11 cellular contexts compared by ENCODE assay signal in the genomic region with DNA sequence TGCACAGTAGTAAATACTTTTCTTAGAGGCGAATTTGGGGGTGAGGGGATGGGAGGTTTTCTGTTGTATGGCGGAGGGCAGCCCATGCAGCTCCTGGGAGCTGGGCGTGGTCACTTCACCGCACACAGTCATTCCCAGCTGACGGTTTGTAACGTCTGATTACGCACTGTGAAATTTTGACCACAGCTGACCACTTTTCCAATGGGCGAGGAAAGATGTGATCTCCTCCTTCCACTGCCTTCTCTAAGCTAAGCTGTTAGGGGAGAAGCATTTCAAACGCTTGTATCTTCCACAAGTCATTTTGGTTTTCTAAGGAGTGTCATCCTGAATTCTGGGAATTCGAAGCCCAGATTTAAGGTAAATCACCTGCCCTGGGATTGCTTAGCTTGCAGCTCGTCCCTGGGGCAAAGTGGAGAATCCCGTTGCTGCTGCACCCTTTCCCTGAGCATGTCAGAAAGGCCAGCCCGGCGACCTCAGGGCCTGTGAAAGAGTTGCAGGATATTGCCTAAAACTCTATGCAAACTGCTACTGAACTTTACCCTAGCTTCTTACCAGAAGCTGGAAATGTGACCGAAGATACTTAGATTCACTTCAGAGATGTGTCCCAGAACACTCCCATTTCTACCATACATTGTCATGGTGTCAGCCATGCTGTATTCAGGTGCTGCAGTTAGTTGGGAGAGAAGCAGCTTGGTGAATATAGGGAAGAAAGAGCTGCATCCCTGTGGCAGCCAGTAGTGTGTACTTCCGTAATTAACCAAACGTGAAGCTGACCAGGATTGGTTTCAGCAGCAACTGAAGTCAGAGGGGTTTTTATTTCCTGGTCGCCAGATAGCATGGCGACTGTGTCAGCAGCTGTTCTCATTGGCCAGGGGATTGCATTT. TPM values are rescaled to one million over a fixed set of nuclear protein-coding genes. Genes with fewer than 3 reads are reported as not detected.
DNase-seq lines count a peak whose midpoint lies in the region; ATAC-seq and TF ChIP-seq lines count a peak whose summit lies in the region.
"Had no signal": no experiment of that assay in that cellular context is flagged by ENCODE, and none has a peak within 500 bp of the region (broad histone marks: within the 10 kb centered on the region; RNA-seq: fewer than 3 reads in every experiment).

No MANE protein-coding gene starts in this region.

- H3K36me3 ChIP-seq in Caco-2 (ENCODE audit: control insufficient read depth, insufficient read depth, low read length) (no peaks in the 10 kb centered on the region), esophagus squamous epithelium (peaks cover 0 to 24% (median 0%) of the 10 kb centered on the region in 3 donors), trophoblast cell (ENCODE audit: control insufficient read depth in 1 of 2, insufficient read depth in 2 of 2, low read length in 2 of 2) (peaks cover 0 to 2% of the 10 kb centered on the region in 2 experiments)

- no peak overlapping the region for H3K23ac ChIP-seq in trophoblast cell (ENCODE audit: low read length)

- no peak overlapping the region for H4K91ac ChIP-seq in trophoblast cell (ENCODE audit: low read depth, low read length)

- no peak for TF ChIP-seq CTCF in Caco-2 (IDR thresholded peaks at IDR 0.05; ENCODE audit: insufficient read depth in 1 of 2, low read depth in 1 of 2, low read length in 1 of 2, severe bottlenecking in 1 of 2, unreplicated experiment in 1 of 2)
- TF ChIP-seq CTCF in esophagus squamous epithelium (IDR thresholded peaks at IDR 0.05): no peak

- H2AK5ac ChIP-seq in trophoblast cell (ENCODE audit: low read length): no peak overlapping the region

- no peak overlapping the region for H2BK120ac ChIP-seq in trophoblast cell (ENCODE audit: insufficient read depth, low read length, poor library complexity)

- H3K4me1 Mint-ChIP-seq in Caco-2 (ENCODE audit: low read depth, unreplicated experiment): peaks cover 52% of the 10 kb centered on the region

- TF ChIP-seq POLR2A in esophagus squamous epithelium (IDR thresholded peaks at IDR 0.05): no peak

- peak in 1 of 2 experiments; percentile 53 for DNase-seq in Caco-2
- DNase-seq in OCI-M1 (lab: John Stamatoyannopoulos, UW): peak; percentile 97
- DNase-seq in esophagus squamous epithelium (lab: John Stamatoyannopoulos, UW): no peak
- peak; percentile 84 to 86 for DNase-seq in trophoblast cell
- DNase-seq in islet precursor cell: no peak
- DNase-seq: effector memory CD4-positive, alpha-beta T cell; MM.1S; SHP77 treated with DMSO at 0.1 percent for 48 hours had no signal

- peak overlapping the region; percentile 87 for H3K27ac Mint-ChIP-seq in Caco-2 (ENCODE audit: unreplicated experiment)

- H3K14ac ChIP-seq in trophoblast cell (ENCODE audit: low read length): no peak overlapping the region

- H3K9me3 ChIP-seq in Caco-2 (no peaks in the 10 kb centered on the region), esophagus squamous epithelium (no peaks in the 10 kb centered on the region), trophoblast cell (ENCODE audit: insufficient read depth, low read depth, low read length) (peaks cover 2% of the 10 kb centered on the region)

- peak overlapping the region; percentile 16 for H3K4ac ChIP-seq in trophoblast cell (ENCODE audit: low read depth, low read length)

- H3K18ac ChIP-seq in trophoblast cell (ENCODE audit: low read length): peak overlapping the region; percentile 10

- H3K79me2 ChIP-seq in trophoblast cell (ENCODE audit: control insufficient read depth, insufficient read depth, low read length, poor library complexity): peaks cover 17% of the 10 kb centered on the region

- H3K4me2 ChIP-seq in trophoblast cell (ENCODE audit: low read length): peak overlapping the region; percentile 1

- no peak overlapping the region for H2BK5ac ChIP-seq in trophoblast cell (ENCODE audit: low read depth, low read length, poor library complexity)

- peaks cover 3% of the 10 kb centered on the region for H3K79me1 ChIP-seq in trophoblast cell (ENCODE audit: low read length)

- CTCF ChIA-PET in Caco-2 (lab: Charles Lee): interaction anchor here (0.6 kb wide), 1 partner anchor 9 kb away, joined by 3 read pairs; no protein-coding TSS in a partner anchor

- H3K36me3 Mint-ChIP-seq in Caco-2 (ENCODE audit: insufficient read depth, unreplicated experiment): peaks cover 35% of the 10 kb centered on the region

- H3K9me3 Mint-ChIP-seq in Caco-2 (ENCODE audit: unreplicated experiment): no peaks in the 10 kb centered on the region

- H3K27me3 ChIP-seq in Caco-2 (replicated peaks; ENCODE audit: control insufficient read depth, insufficient read depth, low read length) (no peaks in the 10 kb centered on the region), esophagus squamous epithelium (no peaks in the 10 kb centered on the region), trophoblast cell (ENCODE audit: insufficient read depth, low read length) (no peaks in the 10 kb centered on the region)

- POLR2A ChIA-PET in Caco-2 (lab: Charles Lee): no interaction called here

- peak overlapping the region; percentile 45 for H3K4me3 Mint-ChIP-seq in Caco-2 (ENCODE audit: unreplicated experiment)

- intact Hi-C loops in Caco-2 (cut with micrococcal nuclease; ENCODE audit: unreplicated experiment) (no loop called here), esophagus squamous epithelium (cut with DNase I) (no loop called here)

- H3K27me3 Mint-ChIP-seq in Caco-2 (ENCODE audit: insufficient read depth, unreplicated experiment): no peaks in the 10 kb centered on the region

- peaks cover 42% of the 10 kb centered on the region for H3K4me1 ChIP-seq in Caco-2
- H3K4me1 ChIP-seq in esophagus squamous epithelium: peaks cover 49 to 100% (median 63%) of the 10 kb centered on the region in 3 donors
- peaks cover 25 to 48% of the 10 kb centered on the region in 2 experiments for H3K4me1 ChIP-seq in trophoblast cell (ENCODE audit: control insufficient read depth in 1 of 2, insufficient read depth in 2 of 2, low read length in 2 of 2)

- no peak overlapping the region for H4K12ac ChIP-seq in trophoblast cell (ENCODE audit: low read depth, low read length)

- no peak overlapping the region for H4K8ac ChIP-seq in trophoblast cell (ENCODE audit: low read depth, low read length)

- ATAC-seq in HG03521 (IDR thresholded peaks at IDR 0.05; ENCODE audit: unreplicated experiment): no peak
- ATAC-seq in HG03045 (IDR thresholded peaks at IDR 0.05; ENCODE audit: unreplicated experiment): no peak
- no peak for ATAC-seq in HG02759 (IDR thresholded peaks at IDR 0.05; ENCODE audit: unreplicated experiment)

- 66 to 67% methylated on average over 19 of the region's 19 CpGs for whole genome bisulfite sequencing in esophagus squamous epithelium, 2 donors
- no CpG with 5 or more reads among the region's 19 CpGs for WGBS in trophoblast cell (ENCODE audit: extremely low coverage, insufficient coverage, insufficient read length)

- no peak overlapping the region for H2AFZ ChIP-seq in trophoblast cell (ENCODE audit: insufficient read depth, low read length, poor library complexity)

- peak overlapping the region; percentile 30 to 78 (median 59) for H3K27ac ChIP-seq in esophagus squamous epithelium
- H3K27ac ChIP-seq in trophoblast cell (ENCODE audit: low read depth, low read length): peak overlapping the region; percentile 70

- no peak overlapping the region for H2BK12ac ChIP-seq in trophoblast cell (ENCODE audit: low read length)

- BruUV-seq in Caco-2 (replicated peaks; lab: Mats Ljungman, UMichigan): no TSS peak

- H3K9ac ChIP-seq in trophoblast cell (ENCODE audit: low read length): no peak overlapping the region

- H3K4me3 ChIP-seq in Caco-2 (ENCODE audit: low read depth, low read length): no peak overlapping the region
- H3K4me3 ChIP-seq in esophagus squamous epithelium: no peak overlapping the region
- no peak overlapping the region for H3K4me3 ChIP-seq in trophoblast cell (ENCODE audit: low read depth, low read length)

RNA-seq across cellular contexts. Expression of gene RREB1, which starts 58.9 kb away (rescaled TPM):
- 48.6 and 51.1 TPM in 2 replicates for total RNA-seq in Caco-2 (2022)
- 10 to 100 TPM; 41.7 to 79.6 (median 57.5) TPM for total RNA-seq in esophagus squamous epithelium
- polyA plus RNA-seq in trophoblast cell (2013): 45.6 and 46.8 TPM in 2 replicates

Comparison
In these comparisons a context has a peak if more than half of its experiments do, and no peak if none do; other contexts are left out.
1. DNase-seq: peak in OCI-M1 (single experiment) and trophoblast cell (2 of 2); none in esophagus squamous epithelium (single experiment) and islet precursor cell (single experiment).